ENCODE assay signal across 6 cellular contexts in genomic region chr16:2205967-2206313, GRCh38. TPM values are rescaled to one million over a fixed set of nuclear protein-coding genes. Genes with fewer than 3 reads are reported as not detected.
DNase-seq lines count a peak whose midpoint lies in the region; ATAC-seq, FAIRE-seq and TF ChIP-seq lines count a peak whose summit lies in the region.

No MANE protein-coding gene starts in this region.

- H3K27ac Mint-ChIP-seq in activated CD4-positive, alpha-beta T cell treated with anti-CD3 and anti-CD28 coated beads, Interleukin-2, amount 10 ng/mL, durations not matched to agents 24 days and 14 days, result peak overlapping the region; percentile 72
- peak overlapping the region; percentile 84 for H3K27ac Mint-ChIP-seq in activated CD8-positive, alpha-beta T cell treated with anti-CD3 and anti-CD28 coated beads, Interleukin-2, amount 10 ng/mL, durations not matched to agents 7 days and 5 days

- H3K79me2 ChIP-seq in mesendoderm (ENCODE audit: control insufficient read depth, insufficient read depth, low read length), result no peaks in the 10 kb centered on the region

- H3K79me1 ChIP-seq in mesendoderm (ENCODE audit: low read length), result peaks cover 3% of the 10 kb centered on the region

- peak overlapping the region; percentile 100 for H3K56ac ChIP-seq in mesendoderm (ENCODE audit: low read length)

- peak overlapping the region; percentile 92 for H3K4me2 ChIP-seq in mesendoderm (ENCODE audit: low read length)

- FAIRE-seq in GM12892 (lab: Jason Lieb, UNC), result no peak

- H3K4me1 Mint-ChIP-seq in activated CD4-positive, alpha-beta T cell treated with anti-CD3 and anti-CD28 coated beads, Interleukin-2, amount 10 ng/mL, durations not matched to agents 24 days and 14 days, result peaks cover 15% of the 10 kb centered on the region
- peaks cover 24% of the 10 kb centered on the region for H3K4me1 Mint-ChIP-seq in activated CD8-positive, alpha-beta T cell treated with anti-CD3 and anti-CD28 coated beads, Interleukin-2, amount 10 ng/mL, durations not matched to agents 7 days and 5 days (ENCODE audit: low read depth)

- H3K27me3 ChIP-seq in mesendoderm (ENCODE audit: insufficient read depth, low read length, poor library complexity), result no peaks in the 10 kb centered on the region

- no peaks in the 10 kb centered on the region for H3K4me1 ChIP-seq in mesendoderm (ENCODE audit: control insufficient read depth, low read depth, low read length)

- H2BK120ac ChIP-seq in mesendoderm (ENCODE audit: low read depth, low read length), result no peak overlapping the region

- peak overlapping the region; percentile 30 for H4K8ac ChIP-seq in mesendoderm (ENCODE audit: low read depth, low read length)

- no peak overlapping the region for H3K4ac ChIP-seq in mesendoderm (ENCODE audit: low read depth, low read length)

- peak overlapping the region; percentile 91 for H3K9ac ChIP-seq in mesendoderm (ENCODE audit: low read length)

- POLR2A ChIA-PET in activated CD8-positive, alpha-beta T cell treated with anti-CD3 and anti-CD28 coated beads, Interleukin-2, amount 10 ng/mL, durations not matched to agents 7 days and 5 days (lab: Charles Lee), result interaction anchor here (0.5 to 2.0 kb wide), 6 partner anchors 8 to 262 kb away, joined by 3 to 9 read pairs (median 4); partner anchors contain the start of genes ECI1, PGP, RPS2 and TRAF7

- peaks cover 4% of the 10 kb centered on the region for H3K27me3 Mint-ChIP-seq in activated CD4-positive, alpha-beta T cell treated with anti-CD3 and anti-CD28 coated beads, Interleukin-2, amount 10 ng/mL, durations not matched to agents 24 days and 14 days
- peaks cover 5% of the 10 kb centered on the region for H3K27me3 Mint-ChIP-seq in activated CD8-positive, alpha-beta T cell treated with anti-CD3 and anti-CD28 coated beads, Interleukin-2, amount 10 ng/mL, durations not matched to agents 7 days and 5 days (ENCODE audit: low read depth)

- no peak overlapping the region for H4K5ac ChIP-seq in mesendoderm (ENCODE audit: low read length)

- no peak overlapping the region for H2BK15ac ChIP-seq in mesendoderm (replicated peaks; ENCODE audit: low read depth)

- no peak for TF ChIP-seq POLR2A in GM12892 (IDR thresholded peaks at IDR 0.05; ENCODE audit: low read depth, low read length)

- no peak overlapping the region for H3K23ac ChIP-seq in mesendoderm (ENCODE audit: low read length)

- H3K27ac ChIP-seq in mesendoderm (ENCODE audit: low read depth, low read length), result peak overlapping the region; percentile 94

- peaks cover 3% of the 10 kb centered on the region for H3K36me3 ChIP-seq in mesendoderm (ENCODE audit: control insufficient read depth, insufficient read depth, low read length)

- CTCF ChIA-PET in activated CD8-positive, alpha-beta T cell treated with anti-CD3 and anti-CD28 coated beads, Interleukin-2, amount 10 ng/mL, durations not matched to agents 7 days and 5 days (lab: Charles Lee), result interaction anchor here (1.1 to 2.1 kb wide), 3 partner anchors 9 to 51 kb away, joined by 3 to 6 read pairs (median 5); partner anchors contain the start of genes ECI1, PGP and TRAF7

- no peak overlapping the region for H2AK5ac ChIP-seq in mesendoderm (ENCODE audit: low read length)

- no peak overlapping the region for H2BK5ac ChIP-seq in mesendoderm (ENCODE audit: low read length)

- peak overlapping the region; percentile 85 for H3K4me3 ChIP-seq in mesendoderm (ENCODE audit: low read length)

- DNase-seq in activated CD4-positive, alpha-beta T cell treated with anti-CD3 and anti-CD28 coated beads, Interleukin-2, amount 10 ng/mL, durations not matched to agents 24 days and 14 days, result no peak
- no peak for DNase-seq in activated CD4-positive, alpha-beta T cell treated with anti-CD3 and anti-CD28 coated beads, Interleukin-2, amount 50 U/mL, for 4 hours
- no peak for DNase-seq in activated CD8-positive, alpha-beta T cell treated with anti-CD3 and anti-CD28 coated beads, Interleukin-2, amount 10 ng/mL, durations not matched to agents 7 days and 5 days
- DNase-seq in mesendoderm (no peak), GM12892 (ENCODE audit: insufficient read length) (no peak)
- DNase-seq in stimulated activated naive CD4-positive, alpha-beta T cell treated with Interleukin-2 at 50 U/mL for 16 hours (lab: John Stamatoyannopoulos, UW), result no peak

- H3K18ac ChIP-seq in mesendoderm (ENCODE audit: low read length), result peak overlapping the region; percentile 13

- intact Hi-C loops in activated CD4-positive, alpha-beta T cell treated with anti-CD3 and anti-CD28 coated beads, Interleukin-2, amount 10 ng/mL, durations not matched to agents 24 days and 14 days (cut with micrococcal nuclease), result loop anchor here (1.0 kb wide), 2 partner anchors 9 to 17 kb away; partner anchors contain the start of gene E4F1

- no peaks in the 10 kb centered on the region for H3K9me3 Mint-ChIP-seq in activated CD4-positive, alpha-beta T cell treated with anti-CD3 and anti-CD28 coated beads, Interleukin-2, amount 10 ng/mL, durations not matched to agents 24 days and 14 days
- H3K9me3 Mint-ChIP-seq in activated CD8-positive, alpha-beta T cell treated with anti-CD3 and anti-CD28 coated beads, Interleukin-2, amount 10 ng/mL, durations not matched to agents 7 days and 5 days (ENCODE audit: insufficient read depth), result no peaks in the 10 kb centered on the region

- ATAC-seq in activated CD8-positive, alpha-beta T cell treated with anti-CD3 and anti-CD28 coated beads, Interleukin-2, amount 10 ng/mL, durations not matched to agents 7 days and 5 days, result peak; percentile 12

- no CpG with 5 or more reads among the region's 16 CpGs for WGBS in mesendoderm (ENCODE audit: extremely low coverage, insufficient coverage, low lambda C conversion rate)

- peaks cover 20% of the 10 kb centered on the region for H3K36me3 Mint-ChIP-seq in activated CD4-positive, alpha-beta T cell treated with anti-CD3 and anti-CD28 coated beads, Interleukin-2, amount 10 ng/mL, durations not matched to agents 24 days and 14 days (ENCODE audit: low read depth)
- peaks cover 18% of the 10 kb centered on the region for H3K36me3 Mint-ChIP-seq in activated CD8-positive, alpha-beta T cell treated with anti-CD3 and anti-CD28 coated beads, Interleukin-2, amount 10 ng/mL, durations not matched to agents 7 days and 5 days (ENCODE audit: low read depth)

- peak overlapping the region; percentile 90 for H3K4me3 Mint-ChIP-seq in activated CD4-positive, alpha-beta T cell treated with anti-CD3 and anti-CD28 coated beads, Interleukin-2, amount 10 ng/mL, durations not matched to agents 24 days and 14 days
- peak overlapping the region; percentile 86 for H3K4me3 Mint-ChIP-seq in activated CD8-positive, alpha-beta T cell treated with anti-CD3 and anti-CD28 coated beads, Interleukin-2, amount 10 ng/mL, durations not matched to agents 7 days and 5 days

RNA-seq across cellular contexts. Expression of gene MLST8, which starts 0.7 kb away (rescaled TPM):
- total RNA-seq in activated CD4-positive, alpha-beta T cell treated with anti-CD3 and anti-CD28 coated beads, Interleukin-2, amount 10 ng/mL, durations not matched to agents 24 days and 14 days, result 65.2 and 70.3 TPM in 2 replicates
- total RNA-seq in activated CD8-positive, alpha-beta T cell treated with anti-CD3 and anti-CD28 coated beads, Interleukin-2, amount 10 ng/mL, durations not matched to agents 7 days and 5 days, result 10 to 100 TPM; 34.5 to 37.8 TPM
- polyA plus RNA-seq in mesendoderm (2013, experiment 1 of 2), result 48.7 TPM
- polyA plus RNA-seq in mesendoderm (2013, experiment 2 of 2), result 49.1 TPM
- polyA plus RNA-seq in GM12892 (2012; ENCODE audit: missing spikeins), result 28.7 TPM

RNA-seq across cellular contexts. Expression of gene BRICD5, which starts 4.7 kb away (rescaled TPM):
- 22.2 and 23.1 TPM in 2 replicates for total RNA-seq in activated CD4-positive, alpha-beta T cell treated with anti-CD3 and anti-CD28 coated beads, Interleukin-2, amount 10 ng/mL, durations not matched to agents 24 days and 14 days
- 10 to 100 TPM; 14.8 to 15.0 TPM for total RNA-seq in activated CD8-positive, alpha-beta T cell treated with anti-CD3 and anti-CD28 coated beads, Interleukin-2, amount 10 ng/mL, durations not matched to agents 7 days and 5 days
- 1.5 TPM for polyA plus RNA-seq in mesendoderm (2013, experiment 1 of 2)
- polyA plus RNA-seq in mesendoderm (2013, experiment 2 of 2), result 1.9 TPM
- polyA plus RNA-seq in GM12892 (2012; ENCODE audit: missing spikeins), result 1.0 TPM

RNA-seq across cellular contexts. Expression of gene PGP, which starts 8.7 kb away (rescaled TPM):
- total RNA-seq in activated CD4-positive, alpha-beta T cell treated with anti-CD3 and anti-CD28 coated beads, Interleukin-2, amount 10 ng/mL, durations not matched to agents 24 days and 14 days, result 38.7 and 38.9 TPM in 2 replicates
- 10 to 100 TPM; 28.5 to 29.0 TPM for total RNA-seq in activated CD8-positive, alpha-beta T cell treated with anti-CD3 and anti-CD28 coated beads, Interleukin-2, amount 10 ng/mL, durations not matched to agents 7 days and 5 days
- 32.9 TPM for polyA plus RNA-seq in mesendoderm (2013, experiment 1 of 2)
- polyA plus RNA-seq in mesendoderm (2013, experiment 2 of 2), result 32.1 TPM
- 7.5 TPM for polyA plus RNA-seq in GM12892 (2012; ENCODE audit: missing spikeins)

RNA-seq across cellular contexts. Expression of gene CASKIN1, which starts 9.5 kb away (rescaled TPM):
- 2.2 and 2.3 TPM in 2 replicates for total RNA-seq in activated CD4-positive, alpha-beta T cell treated with anti-CD3 and anti-CD28 coated beads, Interleukin-2, amount 10 ng/mL, durations not matched to agents 24 days and 14 days
- total RNA-seq in activated CD8-positive, alpha-beta T cell treated with anti-CD3 and anti-CD28 coated beads, Interleukin-2, amount 10 ng/mL, durations not matched to agents 7 days and 5 days, result under 1 TPM; 0.05 to 0.63 TPM
- polyA plus RNA-seq in mesendoderm (2013, experiment 1 of 2), result 0.24 TPM
- 1.1 TPM for polyA plus RNA-seq in mesendoderm (2013, experiment 2 of 2)
- polyA plus RNA-seq in GM12892 (2012; ENCODE audit: missing spikeins), result 0.06 TPM

RNA-seq across cellular contexts. Expression of gene E4F1, which starts 17.5 kb away (rescaled TPM):
- total RNA-seq in activated CD4-positive, alpha-beta T cell treated with anti-CD3 and anti-CD28 coated beads, Interleukin-2, amount 10 ng/mL, durations not matched to agents 24 days and 14 days, result 33.4 and 34.7 TPM in 2 replicates
- total RNA-seq in activated CD8-positive, alpha-beta T cell treated with anti-CD3 and anti-CD28 coated beads, Interleukin-2, amount 10 ng/mL, durations not matched to agents 7 days and 5 days, result 10 to 100 TPM; 33.8 to 34.3 TPM
- polyA plus RNA-seq in mesendoderm (2013, experiment 1 of 2), result 11.7 TPM
- polyA plus RNA-seq in mesendoderm (2013, experiment 2 of 2), result 12.2 TPM
- polyA plus RNA-seq in GM12892 (2012; ENCODE audit: missing spikeins), result 4.2 TPM
